15 cellular contexts compared by ENCODE assay signal in the genomic region with DNA sequence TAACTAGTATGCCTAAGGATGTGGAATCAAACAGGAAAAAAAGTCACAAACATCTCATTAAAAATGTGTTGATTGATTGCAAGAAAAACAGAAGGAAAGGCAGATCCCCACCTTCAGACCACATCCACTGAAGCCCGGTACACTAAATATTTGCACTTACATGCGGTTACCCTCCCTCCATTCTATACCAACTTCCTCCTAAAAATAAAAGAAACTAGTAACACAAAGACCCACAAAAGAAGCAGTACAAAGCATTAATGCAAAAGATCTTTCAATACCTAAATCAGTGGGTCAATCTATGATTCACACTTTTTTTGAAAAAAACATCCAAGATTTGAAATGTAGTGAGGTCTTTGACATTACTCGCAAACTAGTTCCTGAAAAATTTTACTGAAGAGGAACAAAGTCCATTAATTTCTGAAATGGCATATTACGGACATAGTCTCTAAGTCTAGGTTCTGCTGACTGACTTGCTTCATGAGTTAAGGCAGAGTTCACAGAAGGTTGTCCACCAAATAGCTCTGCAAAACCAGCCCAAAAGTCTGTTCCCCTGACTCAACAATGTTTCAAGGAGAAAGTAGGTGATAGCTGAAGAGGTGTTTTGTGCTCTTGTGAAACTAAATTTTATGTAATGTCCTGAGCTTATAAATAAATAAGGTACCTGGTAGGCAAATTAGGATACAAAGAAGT.
DNase-seq lines count a peak whose midpoint lies in the region; ATAC-seq and TF ChIP-seq lines count a peak whose summit lies in the region.
"Had no signal": no experiment of that assay in that cellular context is flagged by ENCODE, and none has a peak within 500 bp of the region (broad histone marks: within the 10 kb centered on the region; RNA-seq: fewer than 3 reads in every experiment).

No MANE protein-coding gene starts in this region.

- no peaks in the 10 kb centered on the region for H3K36me3 Mint-ChIP-seq in CD14-positive monocyte
- peaks cover 11% of the 10 kb centered on the region for H3K36me3 Mint-ChIP-seq in HFFc6 (ENCODE audit: low read depth)

- H3K14ac ChIP-seq in mesenchymal stem cell (ENCODE audit: low read length in 2 of 2), result no peak overlapping the region

- DNase-seq in CD14-positive monocyte (ENCODE audit: low spot score), result no peak
- DNase-seq in HFFc6, result no peak
- DNase-seq in mesenchymal stem cell, result no peak
- no peak for DNase-seq in gastrocnemius medialis
- DNase-seq in DMS79 treated with DMSO at 0.1 percent for 48 hours (lab: John Stamatoyannopoulos, UW), result no peak
- no peak for DNase-seq in SW 1271 (lab: John Stamatoyannopoulos, UW)
- DNase-seq: activated T-cell treated with anti-CD3 and anti-CD28 coated beads, Interleukin-2, amount 50 U/mL, for 1 hour; DMS53; H7; NCI-H1694; stimulated activated CD4-positive, alpha-beta T cell treated with anti-CD3 and anti-CD28 coated beads, Interleukin-1b, Interleukin-23, amount 100 ng/mL, for 48 hours had no signal

- no peak overlapping the region for H2AK5ac ChIP-seq in mesenchymal stem cell (ENCODE audit: low read length, severe bottlenecking)

- WGBS in mesenchymal stem cell, result 100% methylated on average over 4 of the region's 4 CpGs

- H3K27ac ChIP-seq in mesenchymal stem cell (ENCODE audit: low read length, poor library complexity, severe bottlenecking) (peak overlapping the region; percentile 12), gastrocnemius medialis (no peak overlapping the region)
- H3K27ac ChIP-seq: coronary artery, SK-N-MC had no signal

- H3K79me1 ChIP-seq in mesenchymal stem cell (replicated peaks; ENCODE audit: low read length, poor library complexity, severe bottlenecking), result peaks cover 14% of the 10 kb centered on the region

- intact Hi-C loops in CD14-positive monocyte (cut with micrococcal nuclease), result no loop called here
- intact Hi-C loops in gastrocnemius medialis (cut with DNase I; ENCODE audit: low total_unique reads), result no loop called here

- TF ChIP-seq CTCF in CD14-positive monocyte (IDR thresholded peaks at IDR 0.05) (no peak), HFFc6 (IDR thresholded peaks at IDR 0.05) (no peak), gastrocnemius medialis (IDR thresholded peaks at IDR 0.05 in 4 of 5, conservative IDR thresholded peaks at IDR 0.05 in 1 of 5) (no peak)

- H2BK5ac ChIP-seq in mesenchymal stem cell (ENCODE audit: low read depth, low read length, poor library complexity, severe bottlenecking), result no peak overlapping the region

- H2BK15ac ChIP-seq in mesenchymal stem cell (ENCODE audit: low read depth, poor library complexity, severe bottlenecking), result no peak overlapping the region

- no peak overlapping the region for H2BK12ac ChIP-seq in mesenchymal stem cell (ENCODE audit: low read length in 2 of 2)

- no peak overlapping the region for H3K4ac ChIP-seq in mesenchymal stem cell (ENCODE audit: low read depth in 1 of 2, low read length in 2 of 2)

- H3K27ac Mint-ChIP-seq in CD14-positive monocyte, result peak overlapping the region in 3 of 7 donors; percentile 4 to 47 (median 8)
- H3K27ac Mint-ChIP-seq in HFFc6, result peak overlapping the region; percentile 85

- TF ChIP-seq POLR2A in gastrocnemius medialis (IDR thresholded peaks at IDR 0.05), result no peak

- no peaks in the 10 kb centered on the region for H3K27me3 Mint-ChIP-seq in CD14-positive monocyte (ENCODE audit: low read depth in 3 of 3)
- peaks cover 1% of the 10 kb centered on the region; the same call in 1 of the 2 replicates for H3K27me3 Mint-ChIP-seq in HFFc6 (ENCODE audit: insufficient read depth)

- H3K9me3 Mint-ChIP-seq in CD14-positive monocyte (no peaks in the 10 kb centered on the region), HFFc6 (no peaks in the 10 kb centered on the region)

- no peak overlapping the region for H3K18ac ChIP-seq in mesenchymal stem cell (ENCODE audit: low read depth in 1 of 2, low read length in 2 of 2)

- no peak overlapping the region for H2AFZ ChIP-seq in mesenchymal stem cell (ENCODE audit: low read depth, low read length)

- H3K4me3 Mint-ChIP-seq in CD14-positive monocyte, result peak overlapping the region; percentile 44 to 90
- peak overlapping the region; percentile 69 for H3K4me3 Mint-ChIP-seq in HFFc6

- ATAC-seq in SK-N-SH treated with all-trans-retinoic acid at 6 μM for 48 hours (peak; percentile 56), HG03469 (IDR thresholded peaks at IDR 0.05; ENCODE audit: unreplicated experiment) (no peak), gastrocnemius medialis (no peak)

- peak overlapping the region; percentile 77 for H3K9ac ChIP-seq in mesenchymal stem cell (ENCODE audit: low read length)

- no peak overlapping the region for H3K23ac ChIP-seq in mesenchymal stem cell (ENCODE audit: low read length in 2 of 2)

- H3K36me3 ChIP-seq in mesenchymal stem cell (ENCODE audit: control insufficient read depth in 1 of 2, insufficient read depth in 2 of 2, low read depth in 1 of 2, low read length in 2 of 2) (peaks cover 0 to 2% of the 10 kb centered on the region in 2 experiments), gastrocnemius medialis (no peaks in the 10 kb centered on the region)

- H4K8ac ChIP-seq in mesenchymal stem cell (ENCODE audit: low read length), result peak overlapping the region; percentile 37

- H3K4me1 Mint-ChIP-seq in CD14-positive monocyte, result peaks cover 14% of the 10 kb centered on the region
- H3K4me1 Mint-ChIP-seq in HFFc6 (ENCODE audit: low read depth), result peaks cover 71% of the 10 kb centered on the region

- H3K27me3 ChIP-seq in mesenchymal stem cell (ENCODE audit: control insufficient read depth in 1 of 2, insufficient read depth in 1 of 2, low read length in 2 of 2) (no peaks in the 10 kb centered on the region), gastrocnemius medialis (no peaks in the 10 kb centered on the region)

- in situ Hi-C loops in gastrocnemius medialis (cut with MboI; ENCODE audit: low sequenced_read_pairs in 4 of 4), result no loop called here

- no peak overlapping the region for H3K4me2 ChIP-seq in mesenchymal stem cell (ENCODE audit: low read length, poor library complexity, severe bottlenecking)

- H3K4me3 ChIP-seq in mesenchymal stem cell (ENCODE audit: insufficient read depth in 1 of 2, low read depth in 1 of 2, low read length in 2 of 2) (peak overlapping the region in 1 of 2 experiments; percentile 62), gastrocnemius medialis (no peak overlapping the region)
- H3K4me3 ChIP-seq: coronary artery, SK-N-MC had no signal

- no peaks in the 10 kb centered on the region for H3K9me3 ChIP-seq in mesenchymal stem cell (ENCODE audit: control insufficient read depth, low read length)
- no peaks in the 10 kb centered on the region for H3K9me3 ChIP-seq in gastrocnemius medialis

- H3K4me1 ChIP-seq in mesenchymal stem cell (ENCODE audit: control insufficient read depth, insufficient read depth, low read depth, low read length), result peaks cover 4% of the 10 kb centered on the region
- H3K4me1 ChIP-seq in gastrocnemius medialis, result peaks cover 7 to 10% of the 10 kb centered on the region in 2 donors

- H2BK120ac ChIP-seq in mesenchymal stem cell (ENCODE audit: low read depth, low read length), result no peak overlapping the region

- no peak overlapping the region for H4K91ac ChIP-seq in mesenchymal stem cell (ENCODE audit: low read length)

TF ChIP-seq in SK-N-SH treated with all-trans-retinoic acid at 6 μM for 48 hours, 23 proteins besides CTCF, POLR2A, EP300 and RAD21:
- TF ChIP-seq, protein P1, sequence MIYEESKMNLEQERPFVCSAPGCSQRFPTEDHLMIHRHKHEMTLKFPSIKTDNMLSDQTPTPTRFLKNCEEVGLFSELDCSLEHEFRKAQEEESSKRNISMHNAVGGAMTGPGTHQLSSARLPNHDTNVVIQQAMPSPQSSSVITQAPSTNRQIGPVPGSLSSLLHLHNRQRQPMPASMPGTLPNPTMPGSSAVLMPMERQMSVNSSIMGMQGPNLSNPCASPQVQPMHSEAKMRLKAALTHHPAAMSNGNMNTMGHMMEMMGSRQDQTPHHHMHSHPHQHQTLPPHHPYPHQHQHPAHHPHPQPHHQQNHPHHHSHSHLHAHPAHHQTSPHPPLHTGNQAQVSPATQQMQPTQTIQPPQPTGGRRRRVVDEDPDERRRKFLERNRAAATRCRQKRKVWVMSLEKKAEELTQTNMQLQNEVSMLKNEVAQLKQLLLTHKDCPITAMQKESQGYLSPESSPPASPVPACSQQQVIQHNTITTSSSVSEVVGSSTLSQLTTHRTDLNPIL (CRISPR knock-in tag; IDR thresholded peaks at IDR 0.05; ENCODE audit: low read depth), result no peak
- TF ChIP-seq, protein P2, sequence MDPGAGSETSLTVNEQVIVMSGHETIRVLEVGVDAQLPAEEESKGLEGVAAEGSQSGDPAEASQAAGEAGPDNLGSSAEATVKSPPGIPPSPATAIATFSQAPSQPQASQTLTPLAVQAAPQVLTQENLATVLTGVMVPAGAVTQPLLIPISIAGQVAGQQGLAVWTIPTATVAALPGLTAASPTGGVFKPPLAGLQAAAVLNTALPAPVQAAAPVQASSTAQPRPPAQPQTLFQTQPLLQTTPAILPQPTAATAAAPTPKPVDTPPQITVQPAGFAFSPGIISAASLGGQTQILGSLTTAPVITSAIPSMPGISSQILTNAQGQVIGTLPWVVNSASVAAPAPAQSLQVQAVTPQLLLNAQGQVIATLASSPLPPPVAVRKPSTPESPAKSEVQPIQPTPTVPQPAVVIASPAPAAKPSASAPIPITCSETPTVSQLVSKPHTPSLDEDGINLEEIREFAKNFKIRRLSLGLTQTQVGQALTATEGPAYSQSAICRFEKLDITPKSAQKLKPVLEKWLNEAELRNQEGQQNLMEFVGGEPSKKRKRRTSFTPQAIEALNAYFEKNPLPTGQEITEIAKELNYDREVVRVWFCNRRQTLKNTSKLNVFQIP (CRISPR knock-in tag; IDR thresholded peaks at IDR 0.05; ENCODE audit: borderline replicate concordance, low read depth), result no peak
- TF ChIP-seq ZFP3 (CRISPR knock-in tag; IDR thresholded peaks at IDR 0.05) (no peak), PPARA (CRISPR knock-in tag; IDR thresholded peaks at IDR 0.05; ENCODE audit: borderline replicate concordance) (no peak)
- TF ChIP-seq, protein P3, sequence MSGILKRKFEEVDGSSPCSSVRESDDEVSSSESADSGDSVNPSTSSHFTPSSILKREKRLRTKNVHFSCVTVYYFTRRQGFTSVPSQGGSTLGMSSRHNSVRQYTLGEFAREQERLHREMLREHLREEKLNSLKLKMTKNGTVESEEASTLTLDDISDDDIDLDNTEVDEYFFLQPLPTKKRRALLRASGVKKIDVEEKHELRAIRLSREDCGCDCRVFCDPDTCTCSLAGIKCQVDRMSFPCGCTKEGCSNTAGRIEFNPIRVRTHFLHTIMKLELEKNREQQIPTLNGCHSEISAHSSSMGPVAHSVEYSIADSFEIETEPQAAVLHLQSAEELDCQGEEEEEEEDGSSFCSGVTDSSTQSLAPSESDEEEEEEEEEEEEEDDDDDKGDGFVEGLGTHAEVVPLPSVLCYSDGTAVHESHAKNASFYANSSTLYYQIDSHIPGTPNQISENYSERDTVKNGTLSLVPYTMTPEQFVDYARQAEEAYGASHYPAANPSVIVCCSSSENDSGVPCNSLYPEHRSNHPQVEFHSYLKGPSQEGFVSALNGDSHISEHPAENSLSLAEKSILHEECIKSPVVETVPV (CRISPR knock-in tag; IDR thresholded peaks at IDR 0.05), result no peak
